ENCODE assay signal across 20 cellular contexts in the genomic region with DNA sequence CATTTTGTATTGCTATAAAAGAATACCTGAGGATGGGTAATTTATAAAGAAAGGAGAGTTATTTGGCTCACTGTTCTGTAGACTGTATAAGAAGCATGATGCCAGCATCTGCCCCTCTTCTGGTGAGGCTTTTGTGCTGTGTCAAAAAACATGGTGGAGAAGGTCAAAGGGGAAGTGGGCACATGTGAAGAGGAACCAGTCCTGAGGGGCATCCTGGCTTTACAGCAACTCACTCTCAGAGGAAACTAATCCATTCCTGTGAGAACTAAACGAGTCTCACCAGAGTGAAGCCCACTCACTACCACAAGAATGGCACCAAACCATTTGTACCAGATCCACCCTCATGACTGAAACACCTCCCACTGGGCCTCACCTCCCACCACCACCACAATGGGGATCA. TPM values are rescaled to one million over a fixed set of nuclear protein-coding genes. Genes with fewer than 3 reads are reported as not detected.
DNase-seq lines count a peak whose midpoint lies in the region; ATAC-seq and TF ChIP-seq lines count a peak whose summit lies in the region.
"Had no signal": no experiment of that assay in that cellular context is flagged by ENCODE, and none has a peak within 500 bp of the region (broad histone marks: within the 10 kb centered on the region; RNA-seq: fewer than 3 reads in every experiment).

No MANE protein-coding gene starts in this region.

- CTCF ChIA-PET in CD4-positive, alpha-beta T cell (lab: Charles Lee) = no interaction called here
- CTCF ChIA-PET in PC-9 (lab: Charles Lee) = no interaction called here

- H2AFZ ChIP-seq in PC-9 (0 out of 2 replicates have a peak overlapping the region, but pooled peaks have one; percentile 25), neuronal stem cell (ENCODE audit: low read length) (no peak overlapping the region)

- no peak overlapping the region for H3K4me3 ChIP-seq in PC-9
- no peak overlapping the region for H3K4me3 ChIP-seq in neuronal stem cell (ENCODE audit: low read length in 2 of 2)
- H3K4me3 ChIP-seq: cardiac muscle cell, heart left ventricle, left ventricle myocardium inferior had no signal

- no peaks in the 10 kb centered on the region for H3K79me2 ChIP-seq in PC-9 (ENCODE audit: low read depth)

- H3K4me1 Mint-ChIP-seq in CD14-positive monocyte = peaks cover 10% of the 10 kb centered on the region
- H3K4me1 Mint-ChIP-seq in CD4-positive, alpha-beta T cell (ENCODE audit: low read depth) = peaks cover 55% of the 10 kb centered on the region
- peaks cover 17% of the 10 kb centered on the region for H3K4me1 Mint-ChIP-seq in memory B cell

- H3K27ac Mint-ChIP-seq in CD14-positive monocyte (peak overlapping the region in 4 of 7 donors; percentile 23 to 90 (median 34)), memory B cell (peak overlapping the region; percentile 5)
- H3K27ac Mint-ChIP-seq in CD4-positive, alpha-beta T cell = peak overlapping the region; percentile 80

- no TSS peak for BruUV-seq in PC-9 (replicated peaks; lab: Mats Ljungman, UMichigan)

- intact Hi-C loops in CD14-positive monocyte (cut with micrococcal nuclease) = no loop called here
- intact Hi-C loops in CD4-positive, alpha-beta T cell (cut with DNase I, micrococcal nuclease) = loop anchor here in 1 of 2 experiments (5.0 kb wide), 1 partner anchor 36 kb away; no protein-coding TSS in a partner anchor
- intact Hi-C loops in PC-9 (cut with micrococcal nuclease; ENCODE audit: unreplicated experiment) = no loop called here

- no peak overlapping the region for H3K14ac ChIP-seq in neuronal stem cell (ENCODE audit: low read length)

- H3K9ac ChIP-seq in neuronal stem cell (ENCODE audit: low read depth, low read length, poor library complexity) = no peak overlapping the region

- no peak overlapping the region for H2BK5ac ChIP-seq in neuronal stem cell (ENCODE audit: low read length)

- H3K36me3 ChIP-seq in PC-9 (ENCODE audit: low read depth) (no peaks in the 10 kb centered on the region), neuronal stem cell (replicated peaks in 1 of 2; ENCODE audit: control insufficient read depth in 2 of 2, insufficient read depth in 2 of 2, low read length in 2 of 2) (no peaks in the 10 kb centered on the region)
- H3K36me3 ChIP-seq: cardiac muscle cell, heart left ventricle, left ventricle myocardium inferior had no signal

- no peak for DNase-seq in CD14-positive monocyte (ENCODE audit: low spot score)
- no peak for DNase-seq in CD4-positive, alpha-beta T cell
- no peak for DNase-seq in PC-9
- DNase-seq in memory B cell (ENCODE audit: low spot score in 2 of 2) = no peak
- DNase-seq in neuronal stem cell (ENCODE audit: low spot score) = no peak
- DNase-seq: activated CD4-positive, alpha-beta T cell treated with anti-CD3 and anti-CD28 coated beads, Interleukin-2, amount 50 U/mL, for 48 hours; amygdala; heart left ventricle; left ventricle myocardium inferior; NCI-H1436 treated with DMSO at 0.1 percent for 48 hours; NCI-H526; OCI-M1; SHP77 treated with DMSO at 0.1 percent for 48 hours; stimulated activated CD4-positive, alpha-beta T cell treated with anti-CD3 and anti-CD28 coated beads, Interleukin-2, amount 100 ng/mL, for 24 hours; stimulated activated naive CD4-positive, alpha-beta T cell treated with Interleukin-2 at 50 U/mL for 16 hours; trophoblast cell had no signal

- H4K20me1 ChIP-seq in PC-9 (ENCODE audit: insufficient read depth) = no peaks in the 10 kb centered on the region

- no peaks in the 10 kb centered on the region for H3K27me3 ChIP-seq in CD4-positive, alpha-beta T cell (ENCODE audit: control insufficient read depth, insufficient read depth, low read length)
- H3K27me3 ChIP-seq in PC-9 (ENCODE audit: insufficient read depth, low read depth) (no peaks in the 10 kb centered on the region), neuronal stem cell (ENCODE audit: control insufficient read depth in 3 of 3, insufficient read depth in 3 of 3, low read depth in 1 of 3, low read length in 3 of 3) (no peaks in the 10 kb centered on the region)
- H3K27me3 ChIP-seq: cardiac muscle cell had no signal

- no peaks in the 10 kb centered on the region for H3F3A ChIP-seq in PC-9 (ENCODE audit: insufficient read depth, low read depth)

- H3K9me3 Mint-ChIP-seq in CD14-positive monocyte (peaks cover 0 to 8% (median 3%) of the 10 kb centered on the region in 7 donors), memory B cell (peaks cover 3% of the 10 kb centered on the region)
- peaks cover 2% of the 10 kb centered on the region for H3K9me3 Mint-ChIP-seq in CD4-positive, alpha-beta T cell

- no peak overlapping the region for H2BK15ac ChIP-seq in neuronal stem cell (ENCODE audit: low read length)

- no peak overlapping the region for H3K4ac ChIP-seq in neuronal stem cell (ENCODE audit: low read length)

- H2BK120ac ChIP-seq in neuronal stem cell (ENCODE audit: low read depth, low read length) = no peak overlapping the region

- no peak overlapping the region for H4K8ac ChIP-seq in neuronal stem cell (ENCODE audit: low read depth, low read length)

- no peak overlapping the region for H2AK5ac ChIP-seq in neuronal stem cell (ENCODE audit: low read depth, low read length)

- no peak overlapping the region for H3K4me3 Mint-ChIP-seq in CD14-positive monocyte
- peak overlapping the region; percentile 32 for H3K4me3 Mint-ChIP-seq in CD4-positive, alpha-beta T cell
- H3K4me3 Mint-ChIP-seq in memory B cell = no peak overlapping the region

- POLR2A ChIA-PET in CD4-positive, alpha-beta T cell (lab: Charles Lee) = interaction anchor here (1.1 kb wide), 1 partner anchor 44 kb away, joined by 6 read pairs; no protein-coding TSS in a partner anchor
- POLR2A ChIA-PET in PC-9 (lab: Charles Lee; ENCODE audit: unreplicated experiment) = no interaction called here

- H3K9me3 ChIP-seq in CD4-positive, alpha-beta T cell (ENCODE audit: control insufficient read depth, low read length) = no peaks in the 10 kb centered on the region
- H3K9me3 ChIP-seq in PC-9 (ENCODE audit: insufficient read depth, low read depth) (no peaks in the 10 kb centered on the region), neuronal stem cell (replicated peaks in 1 of 2; ENCODE audit: control insufficient read depth in 2 of 2, insufficient read depth in 1 of 2, low read depth in 1 of 2, low read length in 2 of 2) (peaks cover 0 to 2% of the 10 kb centered on the region in 2 donors)
- H3K9me3 ChIP-seq: heart left ventricle, left ventricle myocardium inferior had no signal

- peak overlapping the region; percentile 8 for H3K27ac ChIP-seq in CD4-positive, alpha-beta T cell (ENCODE audit: low read depth, low read length)
- H3K27ac ChIP-seq in PC-9 (no peak overlapping the region), neuronal stem cell (replicated peaks; ENCODE audit: low read length) (no peak overlapping the region)
- H3K27ac ChIP-seq: cardiac muscle cell, heart left ventricle, left ventricle myocardium inferior had no signal

- no peak for ATAC-seq in CD4-positive, alpha-beta T cell (ENCODE audit: poor library complexity)
- peak; percentile 39 for ATAC-seq in memory B cell (ENCODE audit: low read depth)
- ATAC-seq in GM19397 (IDR thresholded peaks at IDR 0.05; ENCODE audit: unreplicated experiment) = no peak
- ATAC-seq in HG03097 (IDR thresholded peaks at IDR 0.05; ENCODE audit: low FRiP score, unreplicated experiment) = no peak
- ATAC-seq: heart left ventricle, HepG2 had no signal

- no peak overlapping the region for H3K4me2 ChIP-seq in PC-9
- no peak overlapping the region for H3K4me2 ChIP-seq in neuronal stem cell (ENCODE audit: insufficient read depth, low read length, poor library complexity, severe bottlenecking)

- H3K36me3 Mint-ChIP-seq in CD14-positive monocyte (peaks cover 0 to 2% of the 10 kb centered on the region in 2 donors), memory B cell (no peaks in the 10 kb centered on the region)
- H3K36me3 Mint-ChIP-seq in CD4-positive, alpha-beta T cell (ENCODE audit: low read depth) = no peaks in the 10 kb centered on the region

- H3K9me2 ChIP-seq in PC-9 (ENCODE audit: insufficient read depth) = no peaks in the 10 kb centered on the region; the same call in 1 of the 2 replicates

- TF ChIP-seq CTCF in CD14-positive monocyte (IDR thresholded peaks at IDR 0.05) = no peak
- TF ChIP-seq CTCF in CD4-positive, alpha-beta T cell (IDR thresholded peaks at IDR 0.05) = no peak
- no peak for TF ChIP-seq CTCF in PC-9 (conservative IDR thresholded peaks at IDR 0.05)

- H2BK12ac ChIP-seq in neuronal stem cell (ENCODE audit: low read length) = no peak overlapping the region

- no peaks in the 10 kb centered on the region for H3K79me1 ChIP-seq in neuronal stem cell (ENCODE audit: low read depth, low read length)

- H3K27me3 Mint-ChIP-seq in CD14-positive monocyte (ENCODE audit: low read depth in 3 of 3) = peaks cover 0 to 2% (median 0%) of the 10 kb centered on the region in 3 donors
- no peaks in the 10 kb centered on the region for H3K27me3 Mint-ChIP-seq in CD4-positive, alpha-beta T cell
- no peaks in the 10 kb centered on the region for H3K27me3 Mint-ChIP-seq in memory B cell

- H3K4me1 ChIP-seq in PC-9 (replicated peaks; ENCODE audit: insufficient read depth) (no peaks in the 10 kb centered on the region), neuronal stem cell (ENCODE audit: control insufficient read depth in 2 of 2, insufficient read depth in 1 of 2, low read depth in 1 of 2, low read length in 2 of 2) (no peaks in the 10 kb centered on the region)
- H3K4me1 ChIP-seq: heart left ventricle, left ventricle myocardium inferior had no signal

- no CpG with 5 or more reads among the region's 1 CpG for WGBS in neuronal stem cell (ENCODE audit: extremely low coverage in 2 of 2, insufficient read length in 2 of 2, insufficient replicate concordance in 1 of 2), 2 donors

- H3K18ac ChIP-seq in neuronal stem cell (ENCODE audit: low read length) = no peak overlapping the region

- no peak overlapping the region for H4K91ac ChIP-seq in neuronal stem cell (ENCODE audit: low read depth, low read length, poor library complexity)

- no peak overlapping the region for H3K23ac ChIP-seq in neuronal stem cell (ENCODE audit: low read depth, low read length, poor library complexity)

RNA-seq across cellular contexts. Expression of gene SELP, which starts 18.8 kb away (rescaled TPM):
- 1 to 10 TPM in 1 of 2 donors, under 1 TPM in 1; 0.84 to 1.4 TPM for polyA plus RNA-seq in CD14-positive monocyte
- 1 to 10 TPM; 1.3 to 1.4 TPM for total RNA-seq in CD4-positive, alpha-beta T cell
- not detected in 2 replicates for total RNA-seq in PC-9 (2021)
- polyA plus RNA-seq in neuronal stem cell (2013, experiment 1 of 2) = not detected
- polyA plus RNA-seq in neuronal stem cell (2013, experiment 2 of 2) = not detected
- total RNA-seq: cardiac muscle cell, HepG2 had no signal
- polyA plus RNA-seq: cardiac muscle cell had no signal

Comparison
In these comparisons a context has a peak if more than half of its experiments do, and no peak if none do; other contexts are left out.
1. H3K27ac Mint-ChIP-seq: peak in every context shown above with its lines; median percentile 80 in CD4-positive, alpha-beta T cell; 34 in CD14-positive monocyte; 5 in memory B cell.